ENCODE assay signal across 8 cellular contexts in genomic region chr12:49945394-49946080, GRCh38. TPM values are rescaled to one million over a fixed set of nuclear protein-coding genes. Genes with fewer than 3 reads are reported as not detected.
DNase-seq lines count a peak whose midpoint lies in the region; ATAC-seq and TF ChIP-seq lines count a peak whose summit lies in the region.

No MANE protein-coding gene starts in this region.

- no peaks in the 10 kb centered on the region for H3K4me1 ChIP-seq in HEK293 (ENCODE audit: control insufficient read depth, insufficient read depth, low read length)
- peaks cover 14% of the 10 kb centered on the region for H3K4me1 ChIP-seq in lower lobe of right lung

- peak; percentile 85 for DNase-seq in EL
- DNase-seq in NCI-H526 (lab: John Stamatoyannopoulos, UW) = peak; percentile 24 to 85
- peak; percentile 93 for DNase-seq in activated CD4-positive, alpha-beta memory T cell treated with anti-CD3 and anti-CD28 coated beads for 36 hours
- DNase-seq in dermis microvascular lymphatic vessel endothelial cell (ENCODE audit: low read depth in 2 of 2) = peak; percentile 70 to 86
- DNase-seq in lower lobe of right lung = peak; percentile 84
- DNase-seq in stimulated activated CD4-positive, alpha-beta T cell treated with anti-CD3 and anti-CD28 coated beads, Interleukin-4, amount 100 ng/mL, for 4 hours = peak; percentile 85

- H3K27ac Mint-ChIP-seq in activated CD4-positive, alpha-beta memory T cell treated with anti-CD3 and anti-CD28 coated beads for 36 hours = peak overlapping the region; percentile 81

- no peaks in the 10 kb centered on the region for H3K9me3 Mint-ChIP-seq in activated CD4-positive, alpha-beta memory T cell treated with anti-CD3 and anti-CD28 coated beads for 36 hours

- peak; percentile 98 for TF ChIP-seq CTCF in HEK293 (tag by site-specific recombination; IDR thresholded peaks at IDR 0.05)
- peak; percentile 90 for TF ChIP-seq CTCF in lower lobe of right lung (IDR thresholded peaks at IDR 0.05)

- POLR2A ChIA-PET in HEK293 (lab: Yijun Ruan, JAX) = interaction anchor here (0.6 to 1.4 kb wide), 8 partner anchors 11 to 204 kb away, joined by 3 to 6 read pairs (median 3); partner anchors contain the start of gene TMBIM6
- POLR2A ChIA-PET in activated CD4-positive, alpha-beta memory T cell treated with anti-CD3 and anti-CD28 coated beads for 36 hours (lab: Charles Lee) = interaction anchor here (0.7 to 1.3 kb wide), 3 partner anchors 102 to 204 kb away, joined by 3 to 4 read pairs (median 4); partner anchors contain the start of genes BCDIN3D and TMBIM6

- no peak overlapping the region for H3K27ac ChIP-seq in HEK293 (ENCODE audit: extremely low read depth, low read depth, low read length)
- H3K27ac ChIP-seq in lower lobe of right lung = no peak overlapping the region

- no peaks in the 10 kb centered on the region for H3K27me3 ChIP-seq in lower lobe of right lung (ENCODE audit: low read depth)

- no peaks in the 10 kb centered on the region for H3K27me3 Mint-ChIP-seq in activated CD4-positive, alpha-beta memory T cell treated with anti-CD3 and anti-CD28 coated beads for 36 hours

- peaks cover 33% of the 10 kb centered on the region for H3K4me1 Mint-ChIP-seq in activated CD4-positive, alpha-beta memory T cell treated with anti-CD3 and anti-CD28 coated beads for 36 hours (ENCODE audit: low read depth)

- ATAC-seq in lower lobe of right lung (peak; percentile 91 to 95), HG03097 (IDR thresholded peaks at IDR 0.05; ENCODE audit: low FRiP score, unreplicated experiment) (no peak)

- H3K4me3 Mint-ChIP-seq in activated CD4-positive, alpha-beta memory T cell treated with anti-CD3 and anti-CD28 coated beads for 36 hours = peak overlapping the region; percentile 70

- H3K36me3 ChIP-seq in HEK293 (ENCODE audit: control insufficient read depth in 2 of 2, insufficient read depth in 1 of 2, low read length in 2 of 2) (no peaks in the 10 kb centered on the region), lower lobe of right lung (no peaks in the 10 kb centered on the region)

- H3K9me3 ChIP-seq in HEK293 (ENCODE audit: control insufficient read depth, insufficient read depth, low read depth, low read length) = no peaks in the 10 kb centered on the region
- H3K9me3 ChIP-seq in lower lobe of right lung = no peaks in the 10 kb centered on the region

- H3K36me3 Mint-ChIP-seq in activated CD4-positive, alpha-beta memory T cell treated with anti-CD3 and anti-CD28 coated beads for 36 hours = no peaks in the 10 kb centered on the region

- intact Hi-C loops in activated CD4-positive, alpha-beta memory T cell treated with anti-CD3 and anti-CD28 coated beads for 36 hours (cut with micrococcal nuclease) = loop anchor here (1.0 to 5.0 kb wide), 3 partner anchors 43 to 169 kb away; partner anchors contain the start of gene FAIM2
- intact Hi-C loops in lower lobe of right lung (cut with DNase I) = no loop called here

- CTCF ChIA-PET in HEK293 (lab: Yijun Ruan, JAX) = interaction anchor here (0.6 to 4.0 kb wide), 51 partner anchors 8 to 320 kb away, joined by 3 to 76 read pairs (median 6); partner anchors contain the start of gene FAIM2
- CTCF ChIA-PET in activated CD4-positive, alpha-beta memory T cell treated with anti-CD3 and anti-CD28 coated beads for 36 hours (lab: Charles Lee) = interaction anchor here (0.6 to 6.4 kb wide), 58 partner anchors 8 to 1073 kb away, joined by 3 to 95 read pairs (median 4); partner anchors contain the start of genes BCDIN3D, COX14, LIMA1 and NCKAP5L

- H3K4me3 ChIP-seq in HEK293 (ENCODE audit: low read depth, low read length) (peak overlapping the region; percentile 14; the same call in 1 of the 2 replicates), lower lobe of right lung (peak overlapping the region; percentile 10)

TF ChIP-seq in HEK293, 187 proteins besides CTCF, POLR2A, EP300 and RAD21 (continues in another document):
- TF ChIP-seq ZSCAN5A (tag by site-specific recombination; IDR thresholded peaks at IDR 0.05) = no peak
- no peak for TF ChIP-seq ZNF639 (tag by site-specific recombination; IDR thresholded peaks at IDR 0.05)
- no peak for TF ChIP-seq PBX3 (CRISPR knock-in tag; IDR thresholded peaks at IDR 0.05)
- peak; percentile 50; the same call in 1 of the 2 replicates for TF ChIP-seq PATZ1 (tag by site-specific recombination; IDR thresholded peaks at IDR 0.05)
- peak; percentile 75 for TF ChIP-seq ZNF629 (tag by site-specific recombination; IDR thresholded peaks at IDR 0.05)
- TF ChIP-seq KLF1 (tag by site-specific recombination; IDR thresholded peaks at IDR 0.05) = no peak
- no peak for TF ChIP-seq ZBTB6 (tag by site-specific recombination; IDR thresholded peaks at IDR 0.05)
- no peak for TF ChIP-seq ZNF311 (tag by site-specific recombination; IDR thresholded peaks at IDR 0.05; ENCODE audit: borderline replicate concordance)
- no peak for TF ChIP-seq TCF7L2 (IDR thresholded peaks at IDR 0.05; ENCODE audit: borderline replicate concordance, low read depth, low read length)
- no peak for TF ChIP-seq ZNF610 (tag by site-specific recombination; IDR thresholded peaks at IDR 0.05; ENCODE audit: borderline replicate concordance)
- TF ChIP-seq ZNF670 (tag by site-specific recombination; IDR thresholded peaks at IDR 0.05; ENCODE audit: low read depth) = no peak
- no peak for TF ChIP-seq ZNF48 (tag by site-specific recombination; IDR thresholded peaks at IDR 0.05)
- TF ChIP-seq ZNF140 (tag by site-specific recombination; IDR thresholded peaks at IDR 0.05) = no peak

RNA-seq across cellular contexts. Expression of gene AQP2, which starts 5.0 kb away (rescaled TPM):
- not detected for total RNA-seq in activated CD4-positive, alpha-beta memory T cell treated with anti-CD3 and anti-CD28 coated beads for 36 hours
- total RNA-seq in dermis microvascular lymphatic vessel endothelial cell (not detected in 2 replicates), lower lobe of right lung (not detected)

RNA-seq across cellular contexts. Expression of gene AQP5, which starts 16.1 kb away (rescaled TPM):
- total RNA-seq in activated CD4-positive, alpha-beta memory T cell treated with anti-CD3 and anti-CD28 coated beads for 36 hours = not detected
- total RNA-seq in dermis microvascular lymphatic vessel endothelial cell = under 0.01 TPM in 1 of 2 replicates, not detected in the other
- total RNA-seq in lower lobe of right lung = 6.4 TPM

RNA-seq across cellular contexts. Expression of gene AQP6, which starts 27.2 kb away (rescaled TPM):
- not detected for total RNA-seq in activated CD4-positive, alpha-beta memory T cell treated with anti-CD3 and anti-CD28 coated beads for 36 hours
- not detected in 2 replicates for total RNA-seq in dermis microvascular lymphatic vessel endothelial cell
- total RNA-seq in lower lobe of right lung = 0.09 TPM

RNA-seq across cellular contexts. Expression of gene FAIM2, which starts 41.8 kb away (rescaled TPM):
- 1 to 10 TPM; 1.7 to 2.1 TPM for total RNA-seq in activated CD4-positive, alpha-beta memory T cell treated with anti-CD3 and anti-CD28 coated beads for 36 hours
- total RNA-seq in dermis microvascular lymphatic vessel endothelial cell = not detected in 2 replicates
- total RNA-seq in lower lobe of right lung = 2.9 TPM
